ENCODE assay signal across 8 cellular contexts in genomic region chr2:127293386-127293757, GRCh38. TPM values are rescaled to one million over a fixed set of nuclear protein-coding genes. Genes with fewer than 3 reads are reported as not detected.
DNase-seq lines count a peak whose midpoint lies in the region; ATAC-seq, FAIRE-seq and TF ChIP-seq lines count a peak whose summit lies in the region.

No MANE protein-coding gene starts in this region.

- H2BK5ac ChIP-seq in IMR-90 (ENCODE audit: low read depth, low read length, poor library complexity, severe bottlenecking) = no peak overlapping the region

- no peak for FAIRE-seq in H54 (lab: Jason Lieb, UNC)

- H2BK15ac ChIP-seq in IMR-90 (ENCODE audit: low read depth, low read length) = no peak overlapping the region

- POLR2A ChIA-PET in IMR-90 (lab: Charles Lee; ENCODE audit: unreplicated experiment) = interaction anchor here (0.5 to 0.7 kb wide), 2 partner anchors 12 to 170 kb away, joined by 3 read pairs; no protein-coding TSS in a partner anchor

- H3K27ac ChIP-seq in IMR-90 (ENCODE audit: insufficient read depth, low read length) (peak overlapping the region; percentile 85), subcutaneous abdominal adipose tissue (ENCODE audit: low read depth, low read length) (peak overlapping the region; percentile 69)

- H3K27me3 ChIP-seq in GM06990 (replicated peaks; ENCODE audit: control insufficient read depth, insufficient read depth, low read length) (no peaks in the 10 kb centered on the region), IMR-90 (ENCODE audit: control insufficient read depth, insufficient read depth, low read length) (no peaks in the 10 kb centered on the region), subcutaneous abdominal adipose tissue (ENCODE audit: control insufficient read depth in 5 of 5, insufficient read depth in 4 of 5, low read length in 5 of 5) (no peaks in the 10 kb centered on the region)

- H2AK5ac ChIP-seq in IMR-90 (ENCODE audit: low read depth, low read length) = peak overlapping the region; percentile 1; the same call in 1 of the 2 replicates

- H2BK120ac ChIP-seq in IMR-90 (ENCODE audit: low read depth, low read length) = no peak overlapping the region

- H3K56ac ChIP-seq in IMR-90 (ENCODE audit: extremely low read depth, insufficient read depth, low read length) = 0 out of 2 replicates have a peak overlapping the region, but pooled peaks have one; percentile 2

- peak overlapping the region; percentile 94 for H3K4ac ChIP-seq in IMR-90 (ENCODE audit: low read depth, low read length)

- peaks cover 6% of the 10 kb centered on the region for H3K4me1 ChIP-seq in IMR-90 (ENCODE audit: control insufficient read depth, insufficient read depth, low read length)
- H3K4me1 ChIP-seq in subcutaneous abdominal adipose tissue (ENCODE audit: control insufficient read depth in 5 of 5, insufficient read depth in 5 of 5, low read length in 5 of 5) = peaks cover 0 to 23% (median 15%) of the 10 kb centered on the region in 5 donors

- no peaks in the 10 kb centered on the region for H3K9me3 ChIP-seq in IMR-90 (ENCODE audit: control insufficient read depth, insufficient read depth, low read length)
- H3K9me3 ChIP-seq in subcutaneous abdominal adipose tissue (ENCODE audit: control insufficient read depth in 5 of 5, low read length in 5 of 5) = no peaks in the 10 kb centered on the region

- DNase-seq in GM06990 (ENCODE audit: extremely low read depth, insufficient read length) = no peak
- no peak for DNase-seq in IMR-90
- no peak for DNase-seq in astrocyte of the cerebellum (ENCODE audit: low read depth)
- DNase-seq in islet precursor cell = peak; percentile 61
- DNase-seq in H54 (ENCODE audit: insufficient read length, low spot score) = no peak

- CTCF ChIA-PET in IMR-90 (lab: Yijun Ruan, JAX) = no interaction called here

- peak overlapping the region; percentile 93; the same call in 1 of the 2 replicates for H3K23ac ChIP-seq in IMR-90 (ENCODE audit: low read depth, low read length)

- peak overlapping the region; percentile 55; the same call in 1 of the 2 replicates for H3K14ac ChIP-seq in IMR-90 (replicated peaks; ENCODE audit: low read depth, low read length)

- H4K8ac ChIP-seq in IMR-90 (ENCODE audit: low read depth in 2 of 2, low read length in 2 of 2) = peak overlapping the region; percentile 90 to 92; a peak in 3 of 4 replicates

- intact Hi-C loops in IMR-90 (cut with micrococcal nuclease) = loop anchor here (5.0 kb wide), 2 partner anchors 211 to 226 kb away; no protein-coding TSS in a partner anchor

- TF ChIP-seq POLR2A in IMR-90 (IDR thresholded peaks at IDR 0.05; ENCODE audit: low read depth, low read length) = no peak
- TF ChIP-seq POLR2A in H54 (IDR thresholded peaks at IDR 0.05; ENCODE audit: low read depth, low read length) = no peak

- peak overlapping the region; percentile 99 for H2AFZ ChIP-seq in IMR-90 (replicated peaks; ENCODE audit: low read length, poor library complexity)

- H3K4me2 ChIP-seq in IMR-90 (ENCODE audit: low read depth, low read length) = peak overlapping the region; percentile 86

- H4K20me1 ChIP-seq in IMR-90 (ENCODE audit: insufficient read depth, low read length) = no peaks in the 10 kb centered on the region

- 11% methylated on average over 12 of the region's 13 CpGs; no CpG with 5 or more reads in 1 of the 2 experiments for WGBS in IMR-90 (ENCODE audit: extremely low coverage in 2 of 2, insufficient read length in 1 of 2), 2 experiments

- peak overlapping the region; percentile 71; the same call in 1 of the 2 replicates for H4K91ac ChIP-seq in IMR-90 (ENCODE audit: insufficient read depth, low read depth, low read length)

- peaks cover 2% of the 10 kb centered on the region; the same call in 1 of the 2 replicates for H3K9me1 ChIP-seq in IMR-90 (ENCODE audit: insufficient read depth, low read length)

- dilution Hi-C loops in IMR-90 (cut with HindIII; ENCODE audit: low sequenced_read_pairs, unreplicated experiment) = no loop called here

- TF ChIP-seq CTCF in GM06990 (IDR thresholded peaks at IDR 0.05; ENCODE audit: insufficient read depth, low read length, poor library complexity, severe bottlenecking) = no peak
- no peak for TF ChIP-seq CTCF in IMR-90 (conservative IDR thresholded peaks at IDR 0.05; ENCODE audit: low read depth, low read length)
- TF ChIP-seq CTCF in astrocyte of the cerebellum (IDR thresholded peaks at IDR 0.05; ENCODE audit: low read depth, low read length, missing control alignments) = no peak

- peaks cover 32 to 41% of the 10 kb centered on the region in 2 experiments for H3K79me1 ChIP-seq in IMR-90 (ENCODE audit: low read depth in 1 of 2, low read length in 2 of 2)

- H2BK20ac ChIP-seq in IMR-90 (ENCODE audit: low read depth, low read length) = no peak overlapping the region

- H4K5ac ChIP-seq in IMR-90 (ENCODE audit: low read depth, low read length) = peak overlapping the region; percentile 89

- H3K36me3 ChIP-seq in GM06990 (ENCODE audit: control insufficient read depth, insufficient read depth, low read length) (peaks cover 16% of the 10 kb centered on the region), IMR-90 (ENCODE audit: control insufficient read depth, insufficient read depth, low read length) (peaks cover 35% of the 10 kb centered on the region), subcutaneous abdominal adipose tissue (ENCODE audit: control insufficient read depth in 5 of 5, insufficient read depth in 5 of 5, low read length in 5 of 5) (peaks cover 18 to 43% (median 40%) of the 10 kb centered on the region in 5 donors)

- no TSS peak for BruUV-seq in IMR-90 (replicated peaks; lab: Mats Ljungman, UMichigan)

- H3K18ac ChIP-seq in IMR-90 (ENCODE audit: low read depth, low read length) = no peak overlapping the region

- H2AK9ac ChIP-seq in IMR-90 (replicated peaks; ENCODE audit: low read depth, low read length, poor library complexity) = peak overlapping the region; percentile 98

- H3K9ac ChIP-seq in IMR-90 (ENCODE audit: low read depth, low read length) (peak overlapping the region; percentile 84), subcutaneous abdominal adipose tissue (ENCODE audit: low read length in 5 of 5) (peak overlapping the region; percentile 48 to 98 (median 93))

- H3K4me3 ChIP-seq in GM06990 (replicated peaks; ENCODE audit: low read depth, low read length) (peak overlapping the region; percentile 96), IMR-90 (ENCODE audit: insufficient read depth, low read depth, low read length) (peak overlapping the region; percentile 89), astrocyte of the cerebellum (ENCODE audit: low read depth, low read length) (peak overlapping the region; percentile 89), subcutaneous abdominal adipose tissue (ENCODE audit: low read depth in 1 of 5, low read length in 5 of 5) (peak overlapping the region; percentile 76 to 94 (median 93))

- ATAC-seq in IMR-90 (ENCODE audit: low read depth) = no peak
- no peak for ATAC-seq in HG03280 (IDR thresholded peaks at IDR 0.05; ENCODE audit: unreplicated experiment)
- no peak for ATAC-seq in GM18858 (IDR thresholded peaks at IDR 0.05; ENCODE audit: unreplicated experiment)

- no peak for TF ChIP-seq RAD21 in IMR-90 (IDR thresholded peaks at IDR 0.05; ENCODE audit: low read length)

- in situ Hi-C loops in IMR-90 (cut with MboI; ENCODE audit: low sequenced_read_pairs) = loop anchor here (25.0 kb wide), 1 partner anchor 694 kb away; no protein-coding TSS in a partner anchor
- in situ Hi-C loops in astrocyte of the cerebellum (cut with HindIII; ENCODE audit: low sequenced_read_pairs) = no loop called here

TF ChIP-seq in IMR-90, 13 proteins besides CTCF, POLR2A, EP300 and RAD21:
- no peak for TF ChIP-seq ELK1 (IDR thresholded peaks at IDR 0.05; ENCODE audit: borderline replicate concordance, low read depth, low read length)
- TF ChIP-seq MAZ (IDR thresholded peaks at IDR 0.05; ENCODE audit: borderline replicate concordance, low read depth, low read length) = no peak
- no peak for TF ChIP-seq MXI1 (IDR thresholded peaks at IDR 0.05; ENCODE audit: borderline replicate concordance, low read depth, low read length)
- TF ChIP-seq SMC3 (IDR thresholded peaks at IDR 0.05; ENCODE audit: low read depth, low read length) = no peak
- TF ChIP-seq FOS (IDR thresholded peaks at IDR 0.05; ENCODE audit: low read depth, low read length) = no peak
- no peak for TF ChIP-seq BHLHE40 (IDR thresholded peaks at IDR 0.05; ENCODE audit: low read depth, low read length)
- no peak for TF ChIP-seq RFX5 (IDR thresholded peaks at IDR 0.05; ENCODE audit: low read depth, low read length)
- TF ChIP-seq CHD1 (IDR thresholded peaks at IDR 0.05; ENCODE audit: low read depth, low read length) = no peak
- no peak for TF ChIP-seq NFE2L2 (IDR thresholded peaks at IDR 0.05; ENCODE audit: low read depth, low read length)
- no peak for TF ChIP-seq RCOR1 (IDR thresholded peaks at IDR 0.05; ENCODE audit: insufficient replicate concordance, low read length)
- TF ChIP-seq MAFK (IDR thresholded peaks at IDR 0.05; ENCODE audit: low read depth, low read length) = no peak
- TF ChIP-seq USF2 (IDR thresholded peaks at IDR 0.05; ENCODE audit: low read depth, low read length) = no peak
- TF ChIP-seq CEBPB (IDR thresholded peaks at IDR 0.05; ENCODE audit: low read depth, low read length) = no peak
TF ChIP-seq in IMR-90: peak in this region for 0.

RNA-seq across cellular contexts. Expression of gene ERCC3, which starts 0.6 kb away (rescaled TPM):
- total RNA-seq in IMR-90 (2012; rRNA removed) = 40.0 and 43.2 TPM in 2 replicates
- 48.2 and 52.0 TPM in 2 replicates for polyA plus RNA-seq in IMR-90 (2012; rRNA removed)
- 23.8 and 26.5 TPM in 2 replicates for polyA plus RNA-seq in IMR-90 (2012; cell fraction: cytosol; rRNA removed)
- polyA plus RNA-seq in IMR-90 (2012; cell fraction: nucleus; rRNA removed; ENCODE audit: low replicate concordance) = 105 and 183 TPM in 2 replicates
